Comparison of ENCODE assay signal across 32 cellular contexts in the genomic region with DNA sequence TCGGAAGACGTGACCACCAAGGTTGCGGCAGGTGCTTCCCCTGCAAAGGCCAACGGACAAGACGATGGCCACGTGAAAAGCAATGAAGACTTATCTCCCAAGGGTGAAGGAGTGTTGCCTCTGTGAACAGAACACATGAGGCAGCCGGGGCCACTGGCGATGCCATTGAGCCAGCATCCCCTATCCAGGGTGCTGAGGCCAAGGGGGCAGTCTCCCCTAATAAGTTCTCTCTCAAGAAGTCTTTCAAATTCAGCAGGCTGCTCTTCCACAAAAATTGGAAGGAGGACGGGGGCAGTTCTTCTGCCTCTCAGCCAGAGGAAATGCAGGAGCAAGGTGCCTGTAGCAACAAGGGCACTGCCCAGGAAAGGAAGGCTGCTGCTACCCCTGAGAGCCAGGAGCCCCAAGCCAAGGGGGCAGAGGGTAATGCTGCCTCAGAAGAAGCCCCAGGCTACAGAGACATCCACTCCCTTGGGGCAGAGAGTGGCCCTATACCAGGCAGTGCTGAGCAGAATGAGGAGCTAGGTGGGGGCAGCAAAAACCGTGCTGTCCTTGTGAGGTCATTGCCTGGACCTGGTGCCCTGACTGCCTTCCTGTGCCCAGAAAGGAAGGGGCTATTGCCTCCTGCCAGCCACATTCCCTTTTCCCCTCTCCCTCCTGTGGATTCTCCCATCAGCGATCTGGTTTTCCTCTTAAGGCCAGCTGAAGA. TPM values are rescaled to one million over a fixed set of nuclear protein-coding genes. Genes with fewer than 3 reads are reported as not detected.
DNase-seq lines count a peak whose midpoint lies in the region; ATAC-seq and TF ChIP-seq lines count a peak whose summit lies in the region.
"Had no signal": no experiment of that assay in that cellular context is flagged by ENCODE, and none has a peak within 500 bp of the region (broad histone marks: within the 10 kb centered on the region; RNA-seq: fewer than 3 reads in every experiment).

No MANE protein-coding gene starts in this region.

- peaks cover 43% of the 10 kb centered on the region for H3K36me3 ChIP-seq in cardiac muscle cell
- H3K36me3 ChIP-seq in right atrium auricular region = peaks cover 75% of the 10 kb centered on the region
- H3K36me3 ChIP-seq in H7 (replicated peaks; ENCODE audit: control insufficient read depth, insufficient read depth, low read length) = peaks cover 12% of the 10 kb centered on the region

- no peaks in the 10 kb centered on the region for H3K27me3 ChIP-seq in cardiac muscle cell
- no peaks in the 10 kb centered on the region for H3K27me3 ChIP-seq in right atrium auricular region
- no peaks in the 10 kb centered on the region for H3K27me3 ChIP-seq in H7 (ENCODE audit: control insufficient read depth, insufficient read depth, low read length)
- H3K27me3 ChIP-seq: Peyer's patch, sigmoid colon, SJCRH30, vagina had no signal

- H3K36me3 Mint-ChIP-seq in dendritic cell treated with granulocyte-macrophage colony-stimulating factor and Interleukin-4, amounts not matched to agents 40 ng/mL and 50 ng/mL, for 4 days (ENCODE audit: low read depth) = peaks cover 83% of the 10 kb centered on the region
- peaks cover 86% of the 10 kb centered on the region for H3K36me3 Mint-ChIP-seq in stimulated activated effector memory CD8-positive, alpha-beta T cell treated with anti-CD3 and anti-CD28 coated beads, Interleukin-12 subunit alpha, Interleukin-12 subunit beta, amount 100 ng/mL, for 72 hours

- H3K4me1 ChIP-seq in cardiac muscle cell (ENCODE audit: low read depth) = no peaks in the 10 kb centered on the region
- peaks cover 0 to 4% of the 10 kb centered on the region in 2 donors for H3K4me1 ChIP-seq in right atrium auricular region
- H3K4me1 ChIP-seq: Peyer's patch had no signal

- no peaks in the 10 kb centered on the region for H3K9me3 Mint-ChIP-seq in dendritic cell treated with granulocyte-macrophage colony-stimulating factor and Interleukin-4, amounts not matched to agents 40 ng/mL and 50 ng/mL, for 4 days
- H3K9me3 Mint-ChIP-seq in stimulated activated effector memory CD8-positive, alpha-beta T cell treated with anti-CD3 and anti-CD28 coated beads, Interleukin-12 subunit alpha, Interleukin-12 subunit beta, amount 100 ng/mL, for 72 hours = no peaks in the 10 kb centered on the region
- H3K9me3 Mint-ChIP-seq: activated T-helper 17 cell treated with anti-CD3 and anti-CD28 coated beads, Interleukin-2, amount 50 U/mL, for 72 hours; immature natural killer cell had no signal

- intact Hi-C loops in dendritic cell treated with granulocyte-macrophage colony-stimulating factor and Interleukin-4, amounts not matched to agents 40 ng/mL and 50 ng/mL, for 4 days (cut with micrococcal nuclease) = no loop called here

- H3K4me3 ChIP-seq in cardiac muscle cell (no peak overlapping the region), right atrium auricular region (no peak overlapping the region), H7 (ENCODE audit: insufficient read depth, low read depth, low read length) (no peak overlapping the region)
- H3K4me3 ChIP-seq: coronary artery, Peyer's patch, prostate gland, sigmoid colon, SJCRH30, thoracic aorta, vagina had no signal

- H3K27ac ChIP-seq in cardiac muscle cell = peak overlapping the region; percentile 48
- H3K27ac ChIP-seq in right atrium auricular region = no peak overlapping the region
- H3K27ac ChIP-seq: coronary artery, Peyer's patch, prostate gland, sigmoid colon, SJCRH30, thoracic aorta, vagina had no signal

- no peak for TF ChIP-seq CTCF in cardiac muscle cell (IDR thresholded peaks at IDR 0.05; ENCODE audit: low read depth, low read length)
- no peak for TF ChIP-seq CTCF in right atrium auricular region (IDR thresholded peaks at IDR 0.05)

- H3K4me1 Mint-ChIP-seq in dendritic cell treated with granulocyte-macrophage colony-stimulating factor and Interleukin-4, amounts not matched to agents 40 ng/mL and 50 ng/mL, for 4 days (ENCODE audit: low read depth) = peaks cover 25% of the 10 kb centered on the region
- peaks cover 12% of the 10 kb centered on the region for H3K4me1 Mint-ChIP-seq in stimulated activated effector memory CD8-positive, alpha-beta T cell treated with anti-CD3 and anti-CD28 coated beads, Interleukin-12 subunit alpha, Interleukin-12 subunit beta, amount 100 ng/mL, for 72 hours
- H3K4me1 Mint-ChIP-seq: activated T-helper 17 cell treated with anti-CD3 and anti-CD28 coated beads, Interleukin-2, amount 50 U/mL, for 72 hours had no signal

- no peak overlapping the region for H3K4me3 Mint-ChIP-seq in dendritic cell treated with granulocyte-macrophage colony-stimulating factor and Interleukin-4, amounts not matched to agents 40 ng/mL and 50 ng/mL, for 4 days
- no peak overlapping the region for H3K4me3 Mint-ChIP-seq in stimulated activated effector memory CD8-positive, alpha-beta T cell treated with anti-CD3 and anti-CD28 coated beads, Interleukin-12 subunit alpha, Interleukin-12 subunit beta, amount 100 ng/mL, for 72 hours
- H3K4me3 Mint-ChIP-seq: activated T-helper 17 cell treated with anti-CD3 and anti-CD28 coated beads, Interleukin-2, amount 50 U/mL, for 72 hours; B cell; immature natural killer cell had no signal

- ATAC-seq in stimulated activated effector memory CD8-positive, alpha-beta T cell treated with anti-CD3 and anti-CD28 coated beads, Interleukin-12 subunit alpha, Interleukin-12 subunit beta, amount 100 ng/mL, for 72 hours = no peak
- ATAC-seq: activated T-helper 17 cell treated with anti-CD3 and anti-CD28 coated beads, Interleukin-2, amount 50 U/mL, for 72 hours had no signal

- no peak for DNase-seq in cardiac muscle cell (ENCODE audit: low read depth in 1 of 2, low spot score in 1 of 2)
- DNase-seq in right atrium auricular region (ENCODE audit: low spot score) = no peak
- peak; percentile 17 for DNase-seq in H7
- DNase-seq in stimulated activated effector memory CD8-positive, alpha-beta T cell treated with anti-CD3 and anti-CD28 coated beads, Interleukin-12 subunit alpha, Interleukin-12 subunit beta, amount 100 ng/mL, for 72 hours (ENCODE audit: low spot score in 2 of 2) = no peak
- no peak for DNase-seq in NK-92 (lab: John Stamatoyannopoulos, UW; ENCODE audit: unreplicated experiment)
- DNase-seq in Ammon's horn (ENCODE audit: low spot score) = no peak
- DNase-seq in SKM-1 (lab: John Stamatoyannopoulos, UW; ENCODE audit: unreplicated experiment) = no peak
- DNase-seq: activated CD4-positive, alpha-beta T cell treated with anti-CD3 and anti-CD28 coated beads, Interleukin-2, amount 50 U/mL, for 48 hours; activated CD4-positive, CD25-positive, alpha-beta regulatory T cell; activated naive CD4-positive, alpha-beta T cell treated with anti-CD3 and anti-CD28 coated beads, Interleukin-2, amount 50 U/mL, for 16 hours; amniotic stem cell; GF-D8; hippocampal formation; immature natural killer cell; mesenchymal stem cell; NCI-H1092; NCI-H1694 treated with DMSO at 0.1 percent for 48 hours; NCI-H2171 treated with DMSO at 0.1 percent for 48 hours; NCI-H526; Peyer's patch; sigmoid colon; SJCRH30; stimulated activated CD4-positive, alpha-beta T cell treated with anti-CD3 and anti-CD28 coated beads, Interleukin-15, amount 100 ng/mL, for 24 hours; stimulated activated naive CD4-positive, alpha-beta T cell treated with Interleukin-2 at 50 U/mL for 16 hours; T-helper 1 cell had no signal

- no peaks in the 10 kb centered on the region for H3K9me3 ChIP-seq in cardiac muscle cell (ENCODE audit: low read depth)
- no peaks in the 10 kb centered on the region for H3K9me3 ChIP-seq in right atrium auricular region
- H3K9me3 ChIP-seq: Peyer's patch, prostate gland, sigmoid colon, SJCRH30, thoracic aorta, vagina had no signal

- H3K27ac Mint-ChIP-seq in dendritic cell treated with granulocyte-macrophage colony-stimulating factor and Interleukin-4, amounts not matched to agents 40 ng/mL and 50 ng/mL, for 4 days = peak overlapping the region; percentile 59
- H3K27ac Mint-ChIP-seq in stimulated activated effector memory CD8-positive, alpha-beta T cell treated with anti-CD3 and anti-CD28 coated beads, Interleukin-12 subunit alpha, Interleukin-12 subunit beta, amount 100 ng/mL, for 72 hours = peak overlapping the region; percentile 72
- H3K27ac Mint-ChIP-seq: activated T-helper 17 cell treated with anti-CD3 and anti-CD28 coated beads, Interleukin-2, amount 50 U/mL, for 72 hours; B cell had no signal

- H3K27me3 Mint-ChIP-seq in dendritic cell treated with granulocyte-macrophage colony-stimulating factor and Interleukin-4, amounts not matched to agents 40 ng/mL and 50 ng/mL, for 4 days = no peaks in the 10 kb centered on the region
- H3K27me3 Mint-ChIP-seq: activated T-helper 17 cell treated with anti-CD3 and anti-CD28 coated beads, Interleukin-2, amount 50 U/mL, for 72 hours; B cell had no signal

RNA-seq across cellular contexts. Expression of a gene that starts 17.3 kb away (rescaled TPM):
- total RNA-seq in cardiac muscle cell (36.9 and 51.1 TPM in 2 replicates), right atrium auricular region (10 to 100 TPM; 28.5 to 32.7 TPM)
- polyA plus RNA-seq in cardiac muscle cell = 59.4 and 84.0 TPM in 2 replicates
- total RNA-seq in H7 (2014; rRNA removed; shearing (Covaris generic)) = 40.4 and 44.6 TPM in 2 replicates
